8 cellular contexts compared by ENCODE assay signal in genomic region chr1:63322248-63322943, GRCh38. TPM values are rescaled to one million over a fixed set of nuclear protein-coding genes. Genes with fewer than 3 reads are reported as not detected.
DNase-seq lines count a peak whose midpoint lies in the region; ATAC-seq and TF ChIP-seq lines count a peak whose summit lies in the region.

Gene FOXD3 (plus strand): TSS chr1:63322567. CDS start chr1:63323059, 492 bp downstream.

- H3K9me3 Mint-ChIP-seq in activated CD4-positive, alpha-beta memory T cell treated with anti-CD3 and anti-CD28 coated beads, Interleukin-2, amount 10 ng/mL, durations not matched to agents 7 days and 5 days: peaks cover 8% of the 10 kb centered on the region
- peaks cover 5% of the 10 kb centered on the region for H3K9me3 Mint-ChIP-seq in neural progenitor cell

- ATAC-seq in GM21515 (IDR thresholded peaks at IDR 0.05; ENCODE audit: unreplicated experiment): peak; percentile 61
- ATAC-seq in GM21367 (IDR thresholded peaks at IDR 0.05; ENCODE audit: unreplicated experiment): no peak

- no peak for TF ChIP-seq CTCF in neural progenitor cell (IDR thresholded peaks at IDR 0.05)

- H3K4me3 Mint-ChIP-seq in activated CD4-positive, alpha-beta memory T cell treated with anti-CD3 and anti-CD28 coated beads, Interleukin-2, amount 10 ng/mL, durations not matched to agents 7 days and 5 days: peak within 1 kb of the TSS; percentile 73
- H3K4me3 Mint-ChIP-seq in neural progenitor cell: peak within 1 kb of the TSS; percentile 89

- H3K27ac ChIP-seq in neural progenitor cell: no peak within 1 kb of the TSS

- H3K27ac Mint-ChIP-seq in activated CD4-positive, alpha-beta memory T cell treated with anti-CD3 and anti-CD28 coated beads, Interleukin-2, amount 10 ng/mL, durations not matched to agents 7 days and 5 days: peak within 1 kb of the TSS; percentile 62
- no peak within 1 kb of the TSS for H3K27ac Mint-ChIP-seq in neural progenitor cell

- H3K9ac ChIP-seq in neural progenitor cell: no peak within 1 kb of the TSS

- peak within 1 kb of the TSS; percentile 74 for H3K4me2 ChIP-seq in neural progenitor cell

- no peaks in the 10 kb centered on the region for H3K36me3 ChIP-seq in neural progenitor cell

- POLR2A ChIA-PET in activated CD4-positive, alpha-beta memory T cell treated with anti-CD3 and anti-CD28 coated beads, Interleukin-2, amount 10 ng/mL, durations not matched to agents 7 days and 5 days (lab: Charles Lee): no interaction called here

- H4K20me1 ChIP-seq in neural progenitor cell (ENCODE audit: low read depth): peaks cover 88% of the 10 kb centered on the region

- CTCF ChIA-PET in activated CD4-positive, alpha-beta memory T cell treated with anti-CD3 and anti-CD28 coated beads, Interleukin-2, amount 10 ng/mL, durations not matched to agents 7 days and 5 days (lab: Charles Lee): interaction anchor here (0.6 kb wide), 1 partner anchor 123 kb away, joined by 3 read pairs; no protein-coding TSS in a partner anchor

- H3K27me3 ChIP-seq in neural progenitor cell: peaks cover 100% of the 10 kb centered on the region

- H3K4me1 ChIP-seq in neural progenitor cell: peaks cover 20% of the 10 kb centered on the region

- H3F3A ChIP-seq in neural progenitor cell (ENCODE audit: low read depth): peaks cover 77% of the 10 kb centered on the region

- peaks cover 57% of the 10 kb centered on the region for H3K4me1 Mint-ChIP-seq in activated CD4-positive, alpha-beta memory T cell treated with anti-CD3 and anti-CD28 coated beads, Interleukin-2, amount 10 ng/mL, durations not matched to agents 7 days and 5 days
- H3K4me1 Mint-ChIP-seq in neural progenitor cell: peaks cover 26% of the 10 kb centered on the region

- H2AFZ ChIP-seq in neural progenitor cell (replicated peaks): peak within 1 kb of the TSS; percentile 81

- no peaks in the 10 kb centered on the region for H3K79me2 ChIP-seq in neural progenitor cell (ENCODE audit: low read depth)

- H3K36me3 Mint-ChIP-seq in activated CD4-positive, alpha-beta memory T cell treated with anti-CD3 and anti-CD28 coated beads, Interleukin-2, amount 10 ng/mL, durations not matched to agents 7 days and 5 days (ENCODE audit: low read depth): peaks cover 31% of the 10 kb centered on the region
- no peaks in the 10 kb centered on the region for H3K36me3 Mint-ChIP-seq in neural progenitor cell

- H3K4me3 ChIP-seq in neural progenitor cell: peak within 1 kb of the TSS; percentile 45

- H3K9me3 ChIP-seq in neural progenitor cell (ENCODE audit: low read depth): no peaks in the 10 kb centered on the region

- H3K27me3 Mint-ChIP-seq in activated CD4-positive, alpha-beta memory T cell treated with anti-CD3 and anti-CD28 coated beads, Interleukin-2, amount 10 ng/mL, durations not matched to agents 7 days and 5 days: peaks cover 78% of the 10 kb centered on the region
- H3K27me3 Mint-ChIP-seq in neural progenitor cell (ENCODE audit: insufficient read depth, low read depth): peaks cover 86% of the 10 kb centered on the region

- DNase-seq in DMS153 treated with DMSO at 0.1 percent for 48 hours (lab: John Stamatoyannopoulos, UW; ENCODE audit: unreplicated experiment) (peak; percentile 15), NAMALWA (ENCODE audit: low spot score) (peak; percentile 72), fibroblast of peridontal ligament (ENCODE audit: extremely low read depth) (peak; percentile 47), neural progenitor cell (ENCODE audit: low spot score) (peak; percentile 85), GOT3 (lab: John Stamatoyannopoulos, UW) (no peak)
- no peak for DNase-seq in activated CD4-positive, alpha-beta memory T cell treated with anti-CD3 and anti-CD28 coated beads, Interleukin-2, amount 10 ng/mL, durations not matched to agents 7 days and 5 days

RNA-seq across cellular contexts. Expression of gene FOXD3, which starts in this region (rescaled TPM):
- not detected for total RNA-seq in activated CD4-positive, alpha-beta memory T cell treated with anti-CD3 and anti-CD28 coated beads, Interleukin-2, amount 10 ng/mL, durations not matched to agents 7 days and 5 days
- 0.06 and 0.37 TPM in 2 replicates for total RNA-seq in neural progenitor cell (ENCODE audit: low replicate concordance)

Comparison
In these comparisons a context has a peak if more than half of its experiments do, and no peak if none do; other contexts are left out.
1. Peak in DNase-seq, H3K4me3 ChIP-seq and H3K4me2 ChIP-seq in neural progenitor cell; RNA of the gene not detected or under 1 TPM.
2. DNase-seq: peak in DMS153 treated with DMSO at 0.1 percent for 48 hours (single experiment), NAMALWA (single experiment) and fibroblast of peridontal ligament (single experiment); none in activated CD4-positive, alpha-beta memory T cell treated with anti-CD3 and anti-CD28 coated beads, Interleukin-2, amount 10 ng/mL, durations not matched to agents 7 days and 5 days (single experiment) and GOT3 (single experiment).